28 cellular contexts compared by ENCODE assay signal in genomic region chr20:47870475-47870874, GRCh38.
"Had no signal": no experiment of that assay in that cellular context is flagged by ENCODE, and none has a peak within 500 bp of the region (broad histone marks: within the 10 kb centered on the region; RNA-seq: fewer than 3 reads in every experiment).

No MANE protein-coding gene starts in this region.

- ATAC-seq: effector memory CD8-positive, alpha-beta T cell; esophagus mucosa; foreskin keratinocyte; gastrocnemius medialis; gastroesophageal sphincter; heart left ventricle; heart right ventricle had no signal

- H3K36me3 ChIP-seq: colonic mucosa, esophagus muscularis mucosa, esophagus squamous epithelium, gastrocnemius medialis, gastroesophageal sphincter, heart left ventricle, heart right ventricle had no signal

- H3K27ac ChIP-seq: colonic mucosa, coronary artery, dorsolateral prefrontal cortex, epithelial cell of prostate, esophagus muscularis mucosa, esophagus squamous epithelium, foreskin keratinocyte, gastrocnemius medialis, gastroesophageal sphincter, heart left ventricle, heart right ventricle had no signal

- H3K4me3 ChIP-seq: colonic mucosa, coronary artery, dorsolateral prefrontal cortex, esophagus muscularis mucosa, esophagus squamous epithelium, gastrocnemius medialis, gastroesophageal sphincter, heart left ventricle, heart right ventricle had no signal

- FAIRE-seq: colon, endometrium, endothelial cell of umbilical vein, frontal cortex had no signal

- H3K4me1 ChIP-seq: colonic mucosa, esophagus squamous epithelium, foreskin keratinocyte, gastrocnemius medialis, gastroesophageal sphincter, heart left ventricle had no signal

- DNase-seq: colonic mucosa; cortex of kidney; dermis blood vessel endothelial cell; dorsolateral prefrontal cortex; effector CD4-positive, alpha-beta T cell; effector CD8-positive, alpha-beta T cell; effector memory CD4-positive, alpha-beta T cell; effector memory CD8-positive, alpha-beta T cell; endodermal cell; erythroblast; esophagus squamous epithelium; foreskin fibroblast; foreskin keratinocyte; foreskin melanocyte; gastrocnemius medialis; glutamatergic neuron; head of caudate nucleus; heart left ventricle; heart right ventricle had no signal

- H3K9me3 ChIP-seq: colonic mucosa, esophagus muscularis mucosa, esophagus squamous epithelium, gastrocnemius medialis, gastroesophageal sphincter, heart left ventricle, heart right ventricle had no signal

- H3K27me3 ChIP-seq: colonic mucosa, esophagus muscularis mucosa, foreskin keratinocyte, gastrocnemius medialis, gastroesophageal sphincter had no signal
